8 cellular contexts compared by ENCODE assay signal in genomic region chrX:77899081-77899828, GRCh38. TPM values are rescaled to one million over a fixed set of nuclear protein-coding genes. Genes with fewer than 3 reads are reported as not detected.
A peak's percentile ranks its signal among the peaks of the same experiment; 100 is the strongest.
DNase-seq lines count a peak whose midpoint lies in the region; ATAC-seq and TF ChIP-seq lines count a peak whose summit lies in the region.

TSS of gene COX7B (plus strand) at chrX:77899468. CDS start at chrX:77899554, 86 bp downstream.

- POLR2A ChIA-PET in naive thymus-derived CD4-positive, alpha-beta T cell (lab: Charles Lee) = interaction anchor here (0.8 to 3.9 kb wide), 10 partner anchors 11 to 1751 kb away, joined by 3 to 62 read pairs (median 4); partner anchors contain the start of genes ATP7A and ATRX

- peaks cover 27% of the 10 kb centered on the region for H3K36me3 Mint-ChIP-seq in activated T-helper 2 cell treated with anti-CD3 and anti-CD28 coated beads, Interferon-gamma antibody, Interleukin-2, Interleukin-4, amounts not matched to agents 10 μg/mL and 5 μg/mL and 100 μg/mL, durations not matched to agents 14 hours and 24 hours and 36 hours (ENCODE audit: low read depth)
- H3K36me3 Mint-ChIP-seq in naive thymus-derived CD4-positive, alpha-beta T cell = peaks cover 0 to 16% (median 3%) of the 10 kb centered on the region in 5 donors

- H3K9me3 Mint-ChIP-seq in activated T-helper 2 cell treated with anti-CD3 and anti-CD28 coated beads, Interferon-gamma antibody, Interleukin-2, Interleukin-4, amounts not matched to agents 10 μg/mL and 5 μg/mL and 100 μg/mL, durations not matched to agents 14 hours and 24 hours and 36 hours = no peaks in the 10 kb centered on the region
- H3K9me3 Mint-ChIP-seq in naive thymus-derived CD4-positive, alpha-beta T cell = no peaks in the 10 kb centered on the region

- no peak for TF ChIP-seq CTCF in subcutaneous adipose tissue (IDR thresholded peaks at IDR 0.05; ENCODE audit: low read depth)

- CTCF ChIA-PET in naive thymus-derived CD4-positive, alpha-beta T cell (lab: Charles Lee) = interaction anchor here (0.7 to 2.1 kb wide), 5 partner anchors 11 to 1182 kb away, joined by 3 to 15 read pairs (median 5); partner anchors contain the start of gene ATP7A

- H3K27ac ChIP-seq in naive thymus-derived CD4-positive, alpha-beta T cell (ENCODE audit: low read depth, low read length) = peak within 1 kb of the TSS; percentile 89

- ATAC-seq in naive thymus-derived CD4-positive, alpha-beta T cell = peak; percentile 77

- H3K9ac ChIP-seq in ES-I3 (ENCODE audit: low read depth, low read length) = peak within 1 kb of the TSS; percentile 72

- H3K9me3 ChIP-seq in ES-I3 (ENCODE audit: control insufficient read depth, insufficient read depth, low read length) = no peaks in the 10 kb centered on the region
- H3K9me3 ChIP-seq in naive thymus-derived CD4-positive, alpha-beta T cell (ENCODE audit: control insufficient read depth in 2 of 3, low read length in 3 of 3) = no peaks in the 10 kb centered on the region

- no peaks in the 10 kb centered on the region for H3K27me3 Mint-ChIP-seq in activated T-helper 2 cell treated with anti-CD3 and anti-CD28 coated beads, Interferon-gamma antibody, Interleukin-2, Interleukin-4, amounts not matched to agents 10 μg/mL and 5 μg/mL and 100 μg/mL, durations not matched to agents 14 hours and 24 hours and 36 hours (ENCODE audit: low read depth)
- no peaks in the 10 kb centered on the region for H3K27me3 Mint-ChIP-seq in naive thymus-derived CD4-positive, alpha-beta T cell

- DNase-seq in H4 (ENCODE audit: low spot score) = peak; percentile 94
- DNase-seq in LHCN-M2 (ENCODE audit: low read depth) = peak; percentile 97
- DNase-seq in RPMI7951 (ENCODE audit: low read depth) = peak; percentile 98
- peak; percentile 67 for DNase-seq in activated T-helper 2 cell treated with anti-CD3 and anti-CD28 coated beads, Interferon-gamma antibody, Interleukin-2, Interleukin-4, amounts not matched to agents 10 μg/mL and 5 μg/mL and 100 μg/mL, durations not matched to agents 14 hours and 24 hours and 36 hours (ENCODE audit: low spot score)
- DNase-seq in fibroblast of peridontal ligament (ENCODE audit: extremely low read depth) = peak; percentile 98
- DNase-seq in naive thymus-derived CD4-positive, alpha-beta T cell = peak; percentile 17 to 93 (median 87)

- peak within 1 kb of the TSS; percentile 92 for H3K27ac Mint-ChIP-seq in activated T-helper 2 cell treated with anti-CD3 and anti-CD28 coated beads, Interferon-gamma antibody, Interleukin-2, Interleukin-4, amounts not matched to agents 10 μg/mL and 5 μg/mL and 100 μg/mL, durations not matched to agents 14 hours and 24 hours and 36 hours
- peak within 1 kb of the TSS; percentile 91 to 97 (median 96) for H3K27ac Mint-ChIP-seq in naive thymus-derived CD4-positive, alpha-beta T cell

- no peaks in the 10 kb centered on the region for H3K27me3 ChIP-seq in naive thymus-derived CD4-positive, alpha-beta T cell (ENCODE audit: control insufficient read depth in 2 of 2, insufficient read depth in 2 of 2, low read length in 2 of 2)

- peak within 1 kb of the TSS; percentile 94 for H3K4me3 Mint-ChIP-seq in activated T-helper 2 cell treated with anti-CD3 and anti-CD28 coated beads, Interferon-gamma antibody, Interleukin-2, Interleukin-4, amounts not matched to agents 10 μg/mL and 5 μg/mL and 100 μg/mL, durations not matched to agents 14 hours and 24 hours and 36 hours (ENCODE audit: low read depth)
- peak within 1 kb of the TSS; percentile 87 to 98 (median 92) for H3K4me3 Mint-ChIP-seq in naive thymus-derived CD4-positive, alpha-beta T cell

- H3K4me1 ChIP-seq in ES-I3 (ENCODE audit: insufficient read depth, low read length) = no peaks in the 10 kb centered on the region
- H3K4me1 ChIP-seq in naive thymus-derived CD4-positive, alpha-beta T cell (ENCODE audit: control insufficient read depth in 2 of 2, insufficient read depth in 2 of 2, low read length in 2 of 2) = peaks cover 6 to 8% of the 10 kb centered on the region in 2 donors

- intact Hi-C loops in activated T-helper 2 cell treated with anti-CD3 and anti-CD28 coated beads, Interferon-gamma antibody, Interleukin-2, Interleukin-4, amounts not matched to agents 10 μg/mL and 5 μg/mL and 100 μg/mL, durations not matched to agents 14 hours and 24 hours and 36 hours (cut with micrococcal nuclease) = loop anchor here (1.0 to 10.0 kb wide), 4 partner anchors 11 to 452 kb away; partner anchors contain the start of genes ATP7A, FGF16 and PGK1
- intact Hi-C loops in naive thymus-derived CD4-positive, alpha-beta T cell (cut with micrococcal nuclease) = loop anchor here (1.0 to 10.0 kb wide), 20 partner anchors 11 to 1752 kb away; partner anchors contain the start of genes ATP7A (in 2 of the 2), ATRX (in 2 of the 2), ITM2A (in 2 of the 2) and PGK1 (in 2 of the 2)

- H3K4me1 Mint-ChIP-seq in activated T-helper 2 cell treated with anti-CD3 and anti-CD28 coated beads, Interferon-gamma antibody, Interleukin-2, Interleukin-4, amounts not matched to agents 10 μg/mL and 5 μg/mL and 100 μg/mL, durations not matched to agents 14 hours and 24 hours and 36 hours (ENCODE audit: low read depth) = peaks cover 12% of the 10 kb centered on the region
- H3K4me1 Mint-ChIP-seq in naive thymus-derived CD4-positive, alpha-beta T cell = peaks cover 4 to 31% (median 22%) of the 10 kb centered on the region in 7 donors

- H3K36me3 ChIP-seq in ES-I3 (ENCODE audit: insufficient read depth, low read length) = no peaks in the 10 kb centered on the region; the same call in 1 of the 2 replicates
- H3K36me3 ChIP-seq in naive thymus-derived CD4-positive, alpha-beta T cell (ENCODE audit: control insufficient read depth in 2 of 3, insufficient read depth in 3 of 3, low read length in 3 of 3) = peaks cover 0 to 5% (median 0%) of the 10 kb centered on the region in 3 experiments

- H3K4me3 ChIP-seq in naive thymus-derived CD4-positive, alpha-beta T cell (ENCODE audit: low read length) = peak within 1 kb of the TSS; percentile 75

RNA-seq across cellular contexts. Expression of gene COX7B, which starts in this region (rescaled TPM):
- 763 and 1,021 TPM in 2 replicates for total RNA-seq in H4 (2014; rRNA removed; shearing (Covaris generic))
- total RNA-seq in LHCN-M2 (2014; rRNA removed) (205 and 232 TPM in 2 replicates), subcutaneous adipose tissue (100 to 1,000 TPM; 268 to 532 (median 308) TPM)
- polyA plus RNA-seq in LHCN-M2 (2012) = 557 TPM
- 915 and 1,058 TPM in 2 replicates for total RNA-seq in RPMI7951 (2014; rRNA removed; shearing (Covaris generic))
- 274 and 297 TPM in 2 replicates for total RNA-seq in activated T-helper 2 cell treated with anti-CD3 and anti-CD28 coated beads, Interferon-gamma antibody, Interleukin-2, Interleukin-4, amounts not matched to agents 10 μg/mL and 5 μg/mL and 100 μg/mL, durations not matched to agents 14 hours and 24 hours and 36 hours
- 100 to 1,000 TPM in 4 of 5 experiments, 10 to 100 TPM in 1; 98.9 to 261 (median 103) TPM for total RNA-seq in naive thymus-derived CD4-positive, alpha-beta T cell
- polyA plus RNA-seq in naive thymus-derived CD4-positive, alpha-beta T cell = 100 to 1,000 TPM; 324 to 402 TPM

Comparison
In these comparisons a context has a peak if more than half of its experiments do, and no peak if none do; other contexts are left out.
1. Peak in every context shown above with its lines: DNase-seq, ATAC-seq, H3K4me3 ChIP-seq and H3K27ac ChIP-seq.